ENCODE assay signal across 16 cellular contexts in the genomic region with DNA sequence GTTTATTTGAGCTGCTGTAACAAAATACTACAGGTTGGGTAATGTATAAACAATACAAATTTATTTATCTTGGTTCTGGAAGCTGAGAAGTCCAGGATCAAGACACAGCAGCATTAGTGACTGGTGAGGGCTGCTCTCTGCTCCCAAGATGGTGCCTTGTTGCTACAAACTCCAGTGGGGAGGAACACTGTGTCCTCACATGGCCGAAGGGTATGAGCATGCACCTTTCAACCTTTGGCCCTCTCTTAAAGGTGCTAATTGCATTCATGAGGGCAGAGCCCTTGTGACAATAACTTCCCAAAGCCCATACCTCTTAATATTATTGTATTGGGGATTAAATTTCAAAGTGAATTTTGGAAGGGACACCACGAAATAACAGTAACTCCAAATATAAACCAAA. TPM values are rescaled to one million over a fixed set of nuclear protein-coding genes. Genes with fewer than 3 reads are reported as not detected.
A peak's percentile ranks its signal among the peaks of the same experiment; 100 is the strongest.
DNase-seq lines count a peak whose midpoint lies in the region; ATAC-seq and TF ChIP-seq lines count a peak whose summit lies in the region.
"Had no signal": no experiment of that assay in that cellular context is flagged by ENCODE, and none has a peak within 500 bp of the region (broad histone marks: within the 10 kb centered on the region; RNA-seq: fewer than 3 reads in every experiment).

No MANE protein-coding gene starts in this region.

- H3K27me3 ChIP-seq in H9 (ENCODE audit: insufficient read depth, low read length) (no peaks in the 10 kb centered on the region), Peyer's patch (no peaks in the 10 kb centered on the region), esophagus muscularis mucosa (no peaks in the 10 kb centered on the region), transverse colon (no peaks in the 10 kb centered on the region)

- no peaks in the 10 kb centered on the region for H3K36me3 Mint-ChIP-seq in H9 (ENCODE audit: insufficient read depth in 1 of 3, low read depth in 3 of 3)
- H3K36me3 Mint-ChIP-seq: CD4-positive, alpha-beta memory T cell had no signal

- peaks cover 0 to 5% of the 10 kb centered on the region in 2 experiments; a peak in 3 of 4 replicates for H3K4me1 Mint-ChIP-seq in H9

- intact Hi-C loops in esophagus muscularis mucosa (cut with DNase I) (no loop called here), transverse colon (cut with DNase I; ENCODE audit: low total_unique reads) (no loop called here)

- no peak overlapping the region for H4K8ac ChIP-seq in H9 (replicated peaks; ENCODE audit: insufficient read length, low read depth, low read length)

- H3T11ph ChIP-seq in H9 (ENCODE audit: low read length) = no peak overlapping the region

- TF ChIP-seq POLR2A in Peyer's patch (IDR thresholded peaks at IDR 0.05) (no peak), esophagus muscularis mucosa (IDR thresholded peaks at IDR 0.05; ENCODE audit: low read depth) (no peak), transverse colon (IDR thresholded peaks at IDR 0.05) (no peak)

- no peak for TF ChIP-seq CTCF in H9 (conservative IDR thresholded peaks at IDR 0.05)
- no peak for TF ChIP-seq CTCF in Peyer's patch (IDR thresholded peaks at IDR 0.05)
- no peak for TF ChIP-seq CTCF in esophagus muscularis mucosa (IDR thresholded peaks at IDR 0.05)
- no peak for TF ChIP-seq CTCF in transverse colon (IDR thresholded peaks at IDR 0.05)

- no peaks in the 10 kb centered on the region for H3K79me1 ChIP-seq in H9 (ENCODE audit: insufficient read depth, low read depth, low read length, poor library complexity, severe bottlenecking)

- no peaks in the 10 kb centered on the region for H3K9me3 ChIP-seq in H9 (ENCODE audit: control insufficient read depth, low read depth, low read length)
- no peaks in the 10 kb centered on the region for H3K9me3 ChIP-seq in Peyer's patch
- no peaks in the 10 kb centered on the region for H3K9me3 ChIP-seq in esophagus muscularis mucosa
- no peaks in the 10 kb centered on the region for H3K9me3 ChIP-seq in transverse colon

- ATAC-seq in HG03135 (IDR thresholded peaks at IDR 0.05; ENCODE audit: unreplicated experiment) (no peak), GM21529 (IDR thresholded peaks at IDR 0.05; ENCODE audit: unreplicated experiment) (no peak), GM19035 (IDR thresholded peaks at IDR 0.05; ENCODE audit: unreplicated experiment) (no peak)
- ATAC-seq: HCT116 had no signal

- H3K23ac ChIP-seq in H9 (ENCODE audit: insufficient read length, low read depth, low read length) = no peak overlapping the region

- H3K4me3 ChIP-seq in Peyer's patch (no peak overlapping the region), esophagus muscularis mucosa (no peak overlapping the region), transverse colon (no peak overlapping the region)

- H3K23me2 ChIP-seq in H9 (ENCODE audit: insufficient read length, low read depth, low read length, poor library complexity, severe bottlenecking) = no peaks in the 10 kb centered on the region

- H3K9ac ChIP-seq in H9 (ENCODE audit: extremely low read depth, insufficient read length, low read length) = no peak overlapping the region

- H3K27ac Mint-ChIP-seq in H9 = no peak overlapping the region
- H3K27ac Mint-ChIP-seq: CD4-positive, alpha-beta memory T cell had no signal

- no peak overlapping the region for H3K27ac ChIP-seq in H9 (ENCODE audit: insufficient read length, low read depth, low read length)
- H3K27ac ChIP-seq in Peyer's patch = peak overlapping the region in 3 of 4 donors; percentile 58 to 81 (median 81)
- no peak overlapping the region for H3K27ac ChIP-seq in esophagus muscularis mucosa (replicated peaks in 1 of 4)
- peak overlapping the region; percentile 58 to 84 (median 80) for H3K27ac ChIP-seq in transverse colon

- H2BK120ac ChIP-seq in H9 (ENCODE audit: low read depth, low read length, poor library complexity, severe bottlenecking) = no peak overlapping the region

- H3K18ac ChIP-seq in H9 (ENCODE audit: insufficient read length, low read depth, low read length) = peak overlapping the region; percentile 28

- H2AFZ ChIP-seq in H9 (ENCODE audit: low read length) = no peak overlapping the region

- no peaks in the 10 kb centered on the region for H3K27me3 Mint-ChIP-seq in H9 (ENCODE audit: low read depth)

- H3K14ac ChIP-seq in H9 (ENCODE audit: insufficient read depth, low read length) = no peak overlapping the region

- in situ Hi-C loops in transverse colon (cut with MboI; ENCODE audit: low pct_ligation_motif_present in 1 of 4, low pct_unique_long_range_greater_than_20kb in 1 of 4, low sequenced_read_pairs in 3 of 4) = no loop called here

- no peak overlapping the region for H4K5ac ChIP-seq in H9 (ENCODE audit: insufficient read length, low read depth, low read length)

- H3K4ac ChIP-seq in H9 (ENCODE audit: low read depth, low read length) = no peak overlapping the region

- no peak overlapping the region for H3K4me3 Mint-ChIP-seq in H9
- H3K4me3 Mint-ChIP-seq: CD4-positive, alpha-beta memory T cell had no signal

- H2BK15ac ChIP-seq in H9 (ENCODE audit: low read depth, low read length) = no peak overlapping the region

- H3K4me1 ChIP-seq in H9 (ENCODE audit: insufficient read depth, low read length) (no peaks in the 10 kb centered on the region), Peyer's patch (peaks cover 0 to 28% (median 0%) of the 10 kb centered on the region in 4 donors), esophagus muscularis mucosa (no peaks in the 10 kb centered on the region), transverse colon (peaks cover 0 to 48% (median 20%) of the 10 kb centered on the region in 4 donors)

- H3K56ac ChIP-seq in H9 (ENCODE audit: insufficient read length, low read depth, low read length) = no peak overlapping the region

- H4K20me1 ChIP-seq in H9 (ENCODE audit: control insufficient read depth, insufficient read depth, insufficient read length) = no peaks in the 10 kb centered on the region

- DNase-seq in H9 (no peak), Peyer's patch (peak in 1 of 3 donors; percentile 65), esophagus muscularis mucosa (ENCODE audit: extremely low spot score) (peak; percentile 42), transverse colon (peak; percentile 23)
- DNase-seq: C1 segment of cervical spinal cord; Calu3; CD4-positive, alpha-beta memory T cell; COR-L47; DMS53; DMS79 treated with DMSO at 0.1 percent for 48 hours; GF-D8; GOT3 had no signal

- H4K91ac ChIP-seq in H9 (ENCODE audit: insufficient read length, low read depth, low read length) = no peak overlapping the region

- no peak overlapping the region for H2BK12ac ChIP-seq in H9 (ENCODE audit: insufficient read length, low read depth, low read length)

- no peaks in the 10 kb centered on the region for H3K79me2 ChIP-seq in H9 (ENCODE audit: insufficient read depth, low read length)

- H2AK5ac ChIP-seq in H9 (ENCODE audit: insufficient read length, low read length) = no peak overlapping the region

- H2BK5ac ChIP-seq in H9 (ENCODE audit: insufficient read length, low read length) = no peak overlapping the region

- no peaks in the 10 kb centered on the region for H3K9me3 Mint-ChIP-seq in H9

- no peak for TF ChIP-seq EP300 in esophagus muscularis mucosa (IDR thresholded peaks at IDR 0.05)
- TF ChIP-seq EP300 in transverse colon (IDR thresholded peaks at IDR 0.05; ENCODE audit: low read depth) = no peak

- H2BK20ac ChIP-seq in H9 (ENCODE audit: low read depth, low read length, poor library complexity, severe bottlenecking) = no peak overlapping the region

- H3K36me3 ChIP-seq in Peyer's patch = no peaks in the 10 kb centered on the region
- H3K36me3 ChIP-seq in esophagus muscularis mucosa = no peaks in the 10 kb centered on the region
- no peaks in the 10 kb centered on the region for H3K36me3 ChIP-seq in transverse colon

- no peak overlapping the region for H3K4me2 ChIP-seq in H9 (ENCODE audit: insufficient read depth, insufficient read length, low read length)

- WGBS in H9 (ENCODE audit: extremely low coverage, insufficient read length, low lambda C conversion rate) = no CpG with 5 or more reads among the region's 2 CpGs
- 91% methylated on average over 2 of the region's 2 CpGs for WGBS in esophagus muscularis mucosa
- WGBS in transverse colon (ENCODE audit: low coverage in 1 of 2), 2 donors = 87 to 100% methylated on average over 1 to 2 of the region's 2 CpGs

RNA-seq across cellular contexts. Expression of a gene that starts 55.3 kb away (rescaled TPM):
- 42.2 and 44.4 TPM in 2 replicates for total RNA-seq in H9 (2021)
- 100 to 1,000 TPM in 3 of 4 donors, 10 to 100 TPM in 1; 70.1 to 659 (median 499) TPM for total RNA-seq in Peyer's patch
- 10 to 100 TPM; 69.4 to 88.6 (median 78.3) TPM for total RNA-seq in esophagus muscularis mucosa
- 100 to 1,000 TPM in 3 of 4 donors, 10 to 100 TPM in 1; 82.8 to 493 (median 375) TPM for total RNA-seq in transverse colon

Comparison
In these comparisons a context has a peak if more than half of its experiments do, and no peak if none do; other contexts are left out.
1. H3K27ac ChIP-seq: peak in Peyer's patch (3 of 4) and transverse colon (4 of 4); none in H9 (single experiment) and esophagus muscularis mucosa (0 of 4).